Comparison of ENCODE assay signal across 13 cellular contexts in genomic region chr16:50842589-50842988, GRCh38.
DNase-seq lines count a peak whose midpoint lies in the region; ATAC-seq, FAIRE-seq and TF ChIP-seq lines count a peak whose summit lies in the region.
"Had no signal": no experiment of that assay in that cellular context is flagged by ENCODE, and none has a peak within 500 bp of the region (broad histone marks: within the 10 kb centered on the region; RNA-seq: fewer than 3 reads in every experiment).

No MANE protein-coding gene starts in this region.

- no peak overlapping the region for H2BK5ac ChIP-seq in H9 (ENCODE audit: insufficient read length, low read length)

- H3K27ac Mint-ChIP-seq in H9 (no peak overlapping the region), T-cell (no peak overlapping the region)

- TF ChIP-seq CTCF in H9 (conservative IDR thresholded peaks at IDR 0.05) (no peak), K562 (IDR thresholded peaks at IDR 0.05 in 2 of 3, conservative IDR thresholded peaks at IDR 0.05 in 1 of 3; ENCODE audit: insufficient read depth in 2 of 3, low read depth in 1 of 3, low read length in 3 of 3) (no peak), smooth muscle cell (IDR thresholded peaks at IDR 0.05; ENCODE audit: borderline replicate concordance, insufficient read depth, poor library complexity, severe bottlenecking) (no peak)

- H3K23me2 ChIP-seq in H9 (ENCODE audit: insufficient read length, low read depth, low read length, poor library complexity, severe bottlenecking) = no peaks in the 10 kb centered on the region

- ATAC-seq in K562 = no peak
- no peak for ATAC-seq in T-cell (replicated peaks in 1 of 4)

- H3K4me2 ChIP-seq in H9 (ENCODE audit: insufficient read depth, insufficient read length, low read length) (no peak overlapping the region), K562 (ENCODE audit: insufficient read depth, low read length) (no peak overlapping the region), smooth muscle cell (no peak overlapping the region)

- H2AK5ac ChIP-seq in H9 (ENCODE audit: insufficient read length, low read length) = no peak overlapping the region

- no peak for TF ChIP-seq RAD21 in K562 (CRISPR knock-in tag; conservative IDR thresholded peaks at IDR 0.05 in 1 of 2, IDR thresholded peaks at IDR 0.05 in 1 of 2)

- H3K27ac ChIP-seq in H9 (ENCODE audit: insufficient read length, low read depth, low read length) = no peak overlapping the region
- H3K27ac ChIP-seq in K562 (ENCODE audit: extremely low read depth, low read depth, low read length) = no peak overlapping the region
- H3K27ac ChIP-seq in caudate nucleus (ENCODE audit: low read depth, low read length) = no peak overlapping the region
- H3K27ac ChIP-seq in smooth muscle cell (ENCODE audit: low read depth) = no peak overlapping the region

- H3K14ac ChIP-seq in H9 (ENCODE audit: insufficient read depth, low read length) = no peak overlapping the region

- H2BK20ac ChIP-seq in H9 (ENCODE audit: low read depth, low read length, poor library complexity, severe bottlenecking) = no peak overlapping the region

- H3K4me1 ChIP-seq in H9 (ENCODE audit: insufficient read depth, low read length) (peaks cover 3% of the 10 kb centered on the region; the same call in 1 of the 2 replicates), K562 (replicated peaks in 1 of 2; ENCODE audit: control insufficient read depth in 2 of 2, insufficient read depth in 2 of 2, low read length in 2 of 2) (peaks cover 17 to 19% of the 10 kb centered on the region in 2 experiments), smooth muscle cell (ENCODE audit: low read depth) (peaks cover 3% of the 10 kb centered on the region)

- H3K9me1 ChIP-seq in K562 (ENCODE audit: control insufficient read depth, insufficient read depth, low read length) = no peaks in the 10 kb centered on the region

- no peaks in the 10 kb centered on the region for H3K36me3 ChIP-seq in K562 (ENCODE audit: control insufficient read depth, insufficient read depth, low read length)
- no peaks in the 10 kb centered on the region for H3K36me3 ChIP-seq in smooth muscle cell (ENCODE audit: low read depth)

- H2BK12ac ChIP-seq in H9 (ENCODE audit: insufficient read length, low read depth, low read length) = no peak overlapping the region

- no TSS peak for BruUV-seq in K562 (replicated peaks; lab: Mats Ljungman, UMichigan)

- no peak overlapping the region for H3K4ac ChIP-seq in H9 (ENCODE audit: low read depth, low read length)

- H3K79me1 ChIP-seq in H9 (ENCODE audit: insufficient read depth, low read depth, low read length, poor library complexity, severe bottlenecking) = no peaks in the 10 kb centered on the region

- H3T11ph ChIP-seq in H9 (ENCODE audit: low read length) = no peak overlapping the region

- H3K27me3 Mint-ChIP-seq in H9 (ENCODE audit: low read depth) (peaks cover 11% of the 10 kb centered on the region), T-cell (peaks cover 0 to 11% of the 10 kb centered on the region in 2 donors)

- no peak overlapping the region for H3K56ac ChIP-seq in H9 (ENCODE audit: insufficient read length, low read depth, low read length)

- no peak overlapping the region for H4K5ac ChIP-seq in H9 (ENCODE audit: insufficient read length, low read depth, low read length)

- H2BK15ac ChIP-seq in H9 (ENCODE audit: low read depth, low read length) = no peak overlapping the region

- intact Hi-C loops in K562 (cut with micrococcal nuclease) = no loop called here

- H3K4me1 Mint-ChIP-seq in H9 (peaks cover 6 to 13% of the 10 kb centered on the region in 2 experiments), T-cell (peaks cover 17 to 27% (median 19%) of the 10 kb centered on the region in 3 donors)

- no peak overlapping the region for H3K18ac ChIP-seq in H9 (ENCODE audit: insufficient read length, low read depth, low read length)

- H2AFZ ChIP-seq in H9 (ENCODE audit: low read length) (no peak overlapping the region), K562 (ENCODE audit: low read depth, low read length) (no peak overlapping the region), smooth muscle cell (ENCODE audit: low read depth) (no peak overlapping the region)

- no peak for TF ChIP-seq POLR2A in K562 (conservative IDR thresholded peaks at IDR 0.05)

- H4K20me1 ChIP-seq in H9 (ENCODE audit: control insufficient read depth, insufficient read depth, insufficient read length) (peaks cover 2% of the 10 kb centered on the region), K562 (replicated peaks; ENCODE audit: control insufficient read depth, insufficient read depth, low read length) (no peaks in the 10 kb centered on the region; the same call in 1 of the 2 replicates), smooth muscle cell (ENCODE audit: low read depth) (no peaks in the 10 kb centered on the region)

- peak; percentile 54 for DNase-seq in activated CD4-positive, alpha-beta T cell treated with anti-CD3 and anti-CD28 coated beads for 48 hours
- DNase-seq in activated CD4-positive, alpha-beta T cell treated with anti-CD3 and anti-CD28 coated beads for 1 hour = no peak
- DNase-seq in H9 (peak; percentile 8), K562 (ENCODE audit: extremely low read depth in 1 of 4, low spot score in 3 of 4) (peak in 1 of 4 experiments; percentile 3), renal cortical epithelial cell (ENCODE audit: low read depth) (peak; percentile 8), T-cell (no peak), caudate nucleus (lab: John Stamatoyannopoulos, UW) (no peak), smooth muscle cell (lab: John Stamatoyannopoulos, UW; ENCODE audit: unreplicated experiment) (no peak)
- DNase-seq: COR-L47, NCI-H446, SW 1271 had no signal

- POLR2A ChIA-PET in K562 (lab: Yijun Ruan, JAX) = no interaction called here
- POLR2A ChIA-PET in T-cell (lab: Charles Lee) = no interaction called here

- H3K27me3 ChIP-seq in H9 (ENCODE audit: insufficient read depth, low read length) (no peaks in the 10 kb centered on the region; the same call in 1 of the 2 replicates), K562 (ENCODE audit: control insufficient read depth in 2 of 2, insufficient read depth in 2 of 2, low read length in 2 of 2) (peaks cover 0 to 6% of the 10 kb centered on the region in 2 experiments; a peak in 1 of 5 replicates), smooth muscle cell (ENCODE audit: low read depth) (peaks cover 14% of the 10 kb centered on the region)

- no peaks in the 10 kb centered on the region for H3F3A ChIP-seq in smooth muscle cell (ENCODE audit: low read depth)

- H3K36me3 Mint-ChIP-seq in H9 (ENCODE audit: insufficient read depth in 1 of 3, low read depth in 3 of 3) = no peaks in the 10 kb centered on the region
- H3K36me3 Mint-ChIP-seq in T-cell = no peaks in the 10 kb centered on the region

- TF ChIP-seq EP300 in K562 (IDR thresholded peaks at IDR 0.05; ENCODE audit: low read length) = no peak

- H4K91ac ChIP-seq in H9 (ENCODE audit: insufficient read length, low read depth, low read length) = no peak overlapping the region

- no peak overlapping the region for H3K23ac ChIP-seq in H9 (ENCODE audit: insufficient read length, low read depth, low read length)

- H3K9me3 ChIP-seq in H9 (ENCODE audit: control insufficient read depth, low read depth, low read length) (no peaks in the 10 kb centered on the region), K562 (replicated peaks; ENCODE audit: control insufficient read depth, insufficient read depth, low read depth, low read length) (no peaks in the 10 kb centered on the region), smooth muscle cell (replicated peaks; ENCODE audit: low read depth) (no peaks in the 10 kb centered on the region)

- FAIRE-seq in K562 (lab: Jason Lieb, UNC) = no peak
- FAIRE-seq: A204.1, islet of Langerhans had no signal

- no peak overlapping the region for H2BK120ac ChIP-seq in H9 (ENCODE audit: low read depth, low read length, poor library complexity, severe bottlenecking)

- H3K4me3 ChIP-seq in K562 (no peak overlapping the region), smooth muscle cell (no peak overlapping the region)

- in situ Hi-C loops in K562 (cut with MboI) = no loop called here

- WGBS in H9 (ENCODE audit: extremely low coverage, insufficient read length, low lambda C conversion rate) = no CpG with 5 or more reads among the region's 4 CpGs
- 6% methylated on average over 4 of the region's 4 CpGs for WGBS in K562 (ENCODE audit: insufficient coverage, low coverage, missing lambda C conversion rate)
- 90% methylated on average over 4 of the region's 4 CpGs for WGBS in smooth muscle cell (ENCODE audit: low lambda C conversion rate)

- no peak overlapping the region for H4K8ac ChIP-seq in H9 (replicated peaks; ENCODE audit: insufficient read length, low read depth, low read length)

- H3K9ac ChIP-seq in H9 (ENCODE audit: extremely low read depth, insufficient read length, low read length) (no peak overlapping the region), K562 (ENCODE audit: insufficient read depth in 1 of 2, low read depth in 2 of 2, low read length in 2 of 2) (no peak overlapping the region), smooth muscle cell (ENCODE audit: low read depth) (no peak overlapping the region)

- H3K4me3 Mint-ChIP-seq in H9 = peak overlapping the region in 1 of 2 experiments; percentile 8; a peak in 1 of 5 replicates
- H3K4me3 Mint-ChIP-seq in T-cell = peak overlapping the region in 1 of 3 donors; percentile 83

- H3K79me2 ChIP-seq in H9 (ENCODE audit: insufficient read depth, low read length) (no peaks in the 10 kb centered on the region), K562 (ENCODE audit: control insufficient read depth, insufficient read depth, low read length) (no peaks in the 10 kb centered on the region), smooth muscle cell (ENCODE audit: low read depth) (no peaks in the 10 kb centered on the region)

- CTCF ChIA-PET in K562 (lab: Yijun Ruan, JAX; ENCODE audit: low intra/inter-chr PET ratio) (no interaction called here), T-cell (lab: Charles Lee) (interaction anchor here in 1 of 2 donors (0.5 kb wide), 1 partner anchor 9 kb away, joined by 3 read pairs; no protein-coding TSS in a partner anchor)

- no peaks in the 10 kb centered on the region for H3K9me3 Mint-ChIP-seq in H9
- H3K9me3 Mint-ChIP-seq in T-cell = no peaks in the 10 kb centered on the region

TF ChIP-seq in K562, 482 proteins besides CTCF, POLR2A, EP300 and RAD21 (continues in another document):
- no peak for TF ChIP-seq PRMT5 (CRISPR knock-in tag; IDR thresholded peaks at IDR 0.05)
- TF ChIP-seq ZNF395 (CRISPR knock-in tag; IDR thresholded peaks at IDR 0.05) = no peak
- no peak for TF ChIP-seq HIVEP1 (CRISPR knock-in tag; IDR thresholded peaks at IDR 0.05)

Comparison
In these comparisons a context has a peak if more than half of its experiments do, and no peak if none do; other contexts are left out.
1. DNase-seq: peak in activated CD4-positive, alpha-beta T cell treated with anti-CD3 and anti-CD28 coated beads for 48 hours (single experiment), H9 (single experiment) and renal cortical epithelial cell (single experiment); none in activated CD4-positive, alpha-beta T cell treated with anti-CD3 and anti-CD28 coated beads for 1 hour (single experiment), T-cell (0 of 34), caudate nucleus (0 of 61) and smooth muscle cell (single experiment).